Comparison of ENCODE assay signal across 9 cellular contexts in the genomic region with DNA sequence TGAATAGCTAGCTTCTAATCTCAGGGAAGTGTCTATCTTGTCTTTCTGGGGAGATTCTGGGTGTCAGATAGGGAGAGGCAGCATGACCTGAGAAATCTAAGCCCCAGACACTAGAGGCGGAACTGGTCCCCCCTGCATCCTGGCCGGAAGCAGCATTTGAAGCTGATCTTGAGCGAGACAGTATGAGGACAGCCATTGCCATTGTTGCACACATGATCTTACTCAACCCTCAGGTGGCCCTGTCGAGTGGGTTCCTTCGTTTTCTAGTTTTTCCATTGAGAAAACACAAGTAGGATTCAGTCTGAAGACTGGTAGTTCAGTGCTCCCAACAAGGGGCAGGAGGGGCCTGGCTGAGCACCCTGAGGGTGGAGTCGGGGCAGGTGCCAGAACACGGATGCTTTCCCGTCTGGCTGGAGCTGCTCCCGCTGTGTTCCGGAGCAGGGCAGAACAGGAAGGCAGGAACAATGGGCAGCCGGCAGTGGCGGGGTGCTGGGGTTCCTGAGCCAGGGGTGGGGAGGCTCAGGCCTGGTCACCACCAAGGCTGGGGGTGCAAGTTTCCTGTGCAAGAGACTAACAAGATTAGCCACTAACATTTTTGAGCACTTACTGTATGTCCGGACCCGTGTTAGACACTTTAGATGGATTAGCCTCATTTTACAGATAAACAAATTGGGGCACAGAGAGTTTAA. TPM values are rescaled to one million over a fixed set of nuclear protein-coding genes. Genes with fewer than 3 reads are reported as not detected.
DNase-seq lines count a peak whose midpoint lies in the region; ATAC-seq, FAIRE-seq and TF ChIP-seq lines count a peak whose summit lies in the region.
"Had no signal": no experiment of that assay in that cellular context is flagged by ENCODE, and none has a peak within 500 bp of the region (broad histone marks: within the 10 kb centered on the region; RNA-seq: fewer than 3 reads in every experiment).

No MANE protein-coding gene starts in this region.

- no peaks in the 10 kb centered on the region for H3K9me3 Mint-ChIP-seq in activated CD8-positive, alpha-beta T cell treated with anti-CD3 and anti-CD28 coated beads for 36 hours

- intact Hi-C loops in activated CD8-positive, alpha-beta T cell treated with anti-CD3 and anti-CD28 coated beads for 36 hours (cut with micrococcal nuclease), result no loop called here
- intact Hi-C loops in Right ventricle myocardium inferior (cut with DNase I) (loop anchor here (2.0 kb wide), 1 partner anchor 40 kb away; no protein-coding TSS in a partner anchor), sciatic nerve (cut with DNase I) (no loop called here)

- DNase-seq in GM12891 (ENCODE audit: insufficient read length, low spot score) (no peak), Right ventricle myocardium inferior (ENCODE audit: missing footprints) (peak; percentile 88), sciatic nerve (ENCODE audit: low spot score) (no peak), NCI-H2107 treated with DMSO at 0.1 percent for 48 hours (lab: John Stamatoyannopoulos, UW; ENCODE audit: unreplicated experiment) (no peak), SKM-1 (lab: John Stamatoyannopoulos, UW; ENCODE audit: unreplicated experiment) (no peak)
- peak; percentile 31 for DNase-seq in activated CD8-positive, alpha-beta T cell treated with anti-CD3 and anti-CD28 coated beads for 36 hours
- DNase-seq in stimulated activated CD4-positive, alpha-beta T cell treated with anti-CD3 and anti-CD28 coated beads, Interleukin-12 subunit alpha, Interleukin-12 subunit beta, amount 100 ng/mL, for 4 hours, result no peak
- DNase-seq: mesendoderm had no signal

- peak overlapping the region; percentile 84 for H3K27ac Mint-ChIP-seq in activated CD8-positive, alpha-beta T cell treated with anti-CD3 and anti-CD28 coated beads for 36 hours

- peak; percentile 26 for FAIRE-seq in GM12891 (lab: Jason Lieb, UNC)

- CTCF ChIA-PET in activated CD8-positive, alpha-beta T cell treated with anti-CD3 and anti-CD28 coated beads for 36 hours (lab: Charles Lee), result interaction anchor here (0.9 kb wide), 1 partner anchor 228 kb away, joined by 4 read pairs; no protein-coding TSS in a partner anchor

- TF ChIP-seq POLR2A in GM12891 (IDR thresholded peaks at IDR 0.05; ENCODE audit: low read depth, low read length), result no peak

- H3K4me1 Mint-ChIP-seq in activated CD8-positive, alpha-beta T cell treated with anti-CD3 and anti-CD28 coated beads for 36 hours (ENCODE audit: low read depth), result peaks cover 33% of the 10 kb centered on the region

- H3K27me3 Mint-ChIP-seq in activated CD8-positive, alpha-beta T cell treated with anti-CD3 and anti-CD28 coated beads for 36 hours, result no peaks in the 10 kb centered on the region

- peaks cover 28% of the 10 kb centered on the region for H3K36me3 Mint-ChIP-seq in activated CD8-positive, alpha-beta T cell treated with anti-CD3 and anti-CD28 coated beads for 36 hours (ENCODE audit: low read depth)

- POLR2A ChIA-PET in activated CD8-positive, alpha-beta T cell treated with anti-CD3 and anti-CD28 coated beads for 36 hours (lab: Charles Lee), result interaction anchor here (0.6 to 2.2 kb wide), 3 partner anchors 11 to 55 kb away, joined by 3 to 11 read pairs (median 3); no protein-coding TSS in a partner anchor

- H3K4me3 Mint-ChIP-seq in activated CD8-positive, alpha-beta T cell treated with anti-CD3 and anti-CD28 coated beads for 36 hours, result peak overlapping the region; percentile 26

- no peak for TF ChIP-seq CTCF in activated CD8-positive, alpha-beta T cell treated with anti-CD3 and anti-CD28 coated beads for 36 hours (IDR thresholded peaks at IDR 0.05)

- peak; percentile 68 for ATAC-seq in activated CD8-positive, alpha-beta T cell treated with anti-CD3 and anti-CD28 coated beads for 36 hours
- ATAC-seq in Right ventricle myocardium inferior, result peak; percentile 91
- peak; percentile 83 for ATAC-seq in sciatic nerve
- no peak for ATAC-seq in HG02852 (IDR thresholded peaks at IDR 0.05; ENCODE audit: unreplicated experiment)

TF ChIP-seq in GM12891, 5 proteins besides CTCF, POLR2A, EP300 and RAD21:
- TF ChIP-seq POU2F2 (IDR thresholded peaks at IDR 0.05; ENCODE audit: low read depth, low read length), result no peak
- TF ChIP-seq SPI1 (IDR thresholded peaks at IDR 0.05; ENCODE audit: low read depth, low read length), result no peak
- TF ChIP-seq PAX5 (IDR thresholded peaks at IDR 0.05; ENCODE audit: insufficient read depth, low read length, severe bottlenecking), result no peak
- no peak for TF ChIP-seq TAF1 (IDR thresholded peaks at IDR 0.05; ENCODE audit: low read depth, low read length)
- TF ChIP-seq POLR2AphosphoS5 (IDR thresholded peaks at IDR 0.05; ENCODE audit: low read depth, low read length), result no peak

RNA-seq across cellular contexts. Expression of a gene that starts 7.9 kb away (rescaled TPM):
- 0.77 TPM for polyA plus RNA-seq in GM12891 (2012; ENCODE audit: low read depth, missing spikeins)
- 1 to 10 TPM; 3.0 to 3.7 TPM for total RNA-seq in activated CD8-positive, alpha-beta T cell treated with anti-CD3 and anti-CD28 coated beads for 36 hours
- total RNA-seq in Right ventricle myocardium inferior, result 1.2 TPM
- total RNA-seq in sciatic nerve, result 5.9 TPM

RNA-seq across cellular contexts. Expression of a gene that starts 56.0 kb away (rescaled TPM):
- 221 TPM for polyA plus RNA-seq in GM12891 (2012; ENCODE audit: low read depth, missing spikeins)
- total RNA-seq in activated CD8-positive, alpha-beta T cell treated with anti-CD3 and anti-CD28 coated beads for 36 hours, result 100 to 1,000 TPM; 259 to 282 TPM
- total RNA-seq in Right ventricle myocardium inferior (143 TPM), sciatic nerve (242 TPM)

Comparison
In these comparisons a context has a peak if more than half of its experiments do, and no peak if none do; other contexts are left out.
1. DNase-seq: peak in activated CD8-positive, alpha-beta T cell treated with anti-CD3 and anti-CD28 coated beads for 36 hours (single experiment) and Right ventricle myocardium inferior (single experiment); none in GM12891 (single experiment), sciatic nerve (single experiment), NCI-H2107 treated with DMSO at 0.1 percent for 48 hours (single experiment), stimulated activated CD4-positive, alpha-beta T cell treated with anti-CD3 and anti-CD28 coated beads, Interleukin-12 subunit alpha, Interleukin-12 subunit beta, amount 100 ng/mL, for 4 hours (single experiment) and SKM-1 (single experiment).